14 cellular contexts compared by ENCODE assay signal in genomic region chr1:154726443-154726842, GRCh38.
A peak's percentile ranks its signal among the peaks of the same experiment; 100 is the strongest.
DNase-seq lines count a peak whose midpoint lies in the region; ATAC-seq, FAIRE-seq and TF ChIP-seq lines count a peak whose summit lies in the region.
"Had no signal": no experiment of that assay in that cellular context is flagged by ENCODE, and none has a peak within 500 bp of the region (broad histone marks: within the 10 kb centered on the region; RNA-seq: fewer than 3 reads in every experiment).

No MANE protein-coding gene starts in this region.

- CTCF ChIA-PET in mammary epithelial cell (lab: Charles Lee; ENCODE audit: low non-redundant PET) = no interaction called here

- no peak overlapping the region for H3K4me2 ChIP-seq in mammary epithelial cell (ENCODE audit: insufficient read depth, low read depth, low read length)

- no peak overlapping the region for H3K27ac ChIP-seq in mammary epithelial cell (ENCODE audit: insufficient read depth, low read depth, low read length)
- H3K27ac ChIP-seq: epithelial cell of prostate, suprapubic skin had no signal

- no peaks in the 10 kb centered on the region for H3K79me2 ChIP-seq in mammary epithelial cell (ENCODE audit: insufficient read depth, low read length)

- no peaks in the 10 kb centered on the region for H3K36me3 ChIP-seq in mammary epithelial cell (ENCODE audit: insufficient read depth, low read length)
- H3K36me3 ChIP-seq: suprapubic skin had no signal

- no TSS peak for BruUV-seq in mammary epithelial cell (replicated peaks; lab: Mats Ljungman, UMichigan)

- no peak overlapping the region for H3K4me3 ChIP-seq in mammary epithelial cell (replicated peaks in 1 of 3; ENCODE audit: insufficient read depth in 1 of 3, low read depth in 2 of 3, low read length in 3 of 3)
- H3K4me3 ChIP-seq: suprapubic skin had no signal

- ATAC-seq in HG03432 (IDR thresholded peaks at IDR 0.05; ENCODE audit: unreplicated experiment) (peak; percentile 51), omental fat pad (ENCODE audit: low FRiP score) (peak; percentile 25), HG03095 (IDR thresholded peaks at IDR 0.05; ENCODE audit: unreplicated experiment) (no peak), HG03045 (IDR thresholded peaks at IDR 0.05; ENCODE audit: unreplicated experiment) (no peak)

- intact Hi-C loops in mammary epithelial cell (cut with micrococcal nuclease) = no loop called here

- dilution Hi-C loops in mammary epithelial cell (cut with HindIII; ENCODE audit: low sequenced_read_pairs) = no loop called here

- H4K20me1 ChIP-seq in mammary epithelial cell (ENCODE audit: insufficient read depth, low read length) = no peaks in the 10 kb centered on the region

- no peak for DNase-seq in GM12892 (ENCODE audit: insufficient read length)
- DNase-seq in mammary epithelial cell = peak; percentile 23
- no peak for DNase-seq in omental fat pad (ENCODE audit: low spot score)
- no peak for DNase-seq in inferior parietal cortex (ENCODE audit: extremely low spot score)
- DNase-seq in NCI-H748 treated with DMSO at 0.1 percent for 48 hours (lab: John Stamatoyannopoulos, UW) = no peak
- DNase-seq: CD8-positive, alpha-beta memory T cell; NCI-H1105; NCI-H446; T1000 had no signal

- H2AFZ ChIP-seq in mammary epithelial cell (ENCODE audit: low read depth, low read length) = no peak overlapping the region

- peak; percentile 40 for FAIRE-seq in GM12892 (lab: Jason Lieb, UNC)

- H3K27me3 ChIP-seq in mammary epithelial cell (ENCODE audit: insufficient read depth, low read length) = no peaks in the 10 kb centered on the region

- H3K9ac ChIP-seq in mammary epithelial cell (ENCODE audit: insufficient read depth, low read length) = no peak overlapping the region

- in situ Hi-C loops in mammary epithelial cell (cut with MboI; ENCODE audit: low sequenced_read_pairs in 2 of 2) = no loop called here

- H3K4me1 ChIP-seq in mammary epithelial cell (ENCODE audit: insufficient read depth, low read length) = peaks cover 9% of the 10 kb centered on the region

- TF ChIP-seq CTCF in mammary epithelial cell (conservative IDR thresholded peaks at IDR 0.05 in 1 of 2, IDR thresholded peaks at IDR 0.05 in 1 of 2; ENCODE audit: extremely low read depth in 1 of 2, insufficient read depth in 1 of 2, low read depth in 1 of 2, low read length in 2 of 2) (no peak), omental fat pad (IDR thresholded peaks at IDR 0.05) (no peak)

- WGBS in mammary epithelial cell (ENCODE audit: low coverage, missing lambda C conversion rate) = 72% methylated on average over 6 of the region's 10 CpGs

- TF ChIP-seq POLR2A in GM12892 (IDR thresholded peaks at IDR 0.05; ENCODE audit: low read depth, low read length) = no peak

- no peaks in the 10 kb centered on the region for H3K9me3 ChIP-seq in mammary epithelial cell (replicated peaks; ENCODE audit: insufficient read depth, low read length)
- H3K9me3 ChIP-seq: suprapubic skin had no signal

Comparison
In these comparisons a context has a peak if more than half of its experiments do, and no peak if none do; other contexts are left out.
1. ATAC-seq: peak in HG03432 (single experiment) and omental fat pad (single experiment); none in HG03095 (single experiment) and HG03045 (single experiment).